ENCODE assay signal across 1 cellular context in genomic region chr1:111141803-111142202, GRCh38.
TF ChIP-seq lines count a peak whose summit lies in the region.

No MANE protein-coding gene starts in this region.

TF ChIP-seq in HCT116, 20 proteins besides CTCF, POLR2A, EP300 and RAD21 (continued from another document):
- TF ChIP-seq REST (IDR thresholded peaks at IDR 0.05; ENCODE audit: low read depth) (no peak), POLR2AphosphoS5 (IDR thresholded peaks at IDR 0.05; ENCODE audit: low read depth, low read length) (no peak), EZH2 (IDR thresholded peaks at IDR 0.05) (no peak), TCF7L2 (IDR thresholded peaks at IDR 0.05; ENCODE audit: borderline replicate concordance, extremely low read depth, insufficient read depth, insufficient read length) (no peak), MAX (IDR thresholded peaks at IDR 0.05) (no peak), YY1 (IDR thresholded peaks at IDR 0.05; ENCODE audit: extremely low read depth, insufficient replicate concordance, low read depth, low read length) (no peak), EGR1 (IDR thresholded peaks at IDR 0.05; ENCODE audit: low read depth) (no peak), SRF (IDR thresholded peaks at IDR 0.05; ENCODE audit: low read depth) (no peak), CEBPB (IDR thresholded peaks at IDR 0.05; ENCODE audit: low read depth) (no peak), ZNF274 (IDR thresholded peaks at IDR 0.05; ENCODE audit: low read depth, low read length) (no peak)
- TF ChIP-seq, protein P1, sequence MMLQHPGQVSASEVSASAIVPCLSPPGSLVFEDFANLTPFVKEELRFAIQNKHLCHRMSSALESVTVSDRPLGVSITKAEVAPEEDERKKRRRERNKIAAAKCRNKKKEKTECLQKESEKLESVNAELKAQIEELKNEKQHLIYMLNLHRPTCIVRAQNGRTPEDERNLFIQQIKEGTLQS (IDR thresholded peaks at IDR 0.05), result no peak
